In the genomic region with DNA sequence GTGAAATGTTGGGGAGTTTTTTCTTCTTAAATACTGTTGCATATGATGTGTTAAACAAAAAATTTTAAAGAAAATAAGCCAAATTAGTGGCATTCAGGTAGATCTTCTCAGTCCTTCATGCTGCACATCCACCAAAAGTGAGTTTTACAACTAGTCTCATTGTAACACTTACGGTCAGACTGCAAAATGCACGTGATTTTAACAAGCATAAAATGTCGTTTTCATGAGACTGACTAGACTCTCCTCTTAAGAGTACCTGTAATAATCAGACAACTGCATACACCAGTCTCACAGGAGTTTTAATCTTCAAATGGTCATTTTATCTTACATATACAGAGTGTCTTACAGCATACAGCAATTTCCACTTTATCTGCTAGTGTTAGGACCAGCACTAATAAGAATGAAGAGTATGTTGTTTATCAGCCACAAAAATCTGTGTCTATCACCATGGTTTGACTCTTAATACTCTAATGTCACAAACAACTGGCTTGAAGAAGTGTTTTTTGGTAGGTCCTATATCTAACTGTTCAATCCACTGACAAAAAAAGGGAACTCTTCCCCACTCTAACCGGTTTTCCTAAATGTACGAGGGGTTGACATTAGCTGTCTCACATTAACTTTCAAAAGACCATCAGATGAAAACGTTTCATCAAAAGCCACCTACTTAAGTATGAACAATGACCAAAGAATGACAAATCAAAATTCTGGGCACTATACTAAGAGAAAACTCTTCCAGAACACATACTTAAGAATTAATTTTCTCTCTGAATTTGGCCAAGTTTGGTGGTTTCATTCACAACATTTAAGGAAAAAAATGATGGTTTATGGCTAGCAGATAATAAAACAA, we compare ENCODE assay signal across 8 cellular contexts. TPM values are rescaled to one million over a fixed set of nuclear protein-coding genes. Genes with fewer than 3 reads are reported as not detected.
DNase-seq lines count a peak whose midpoint lies in the region; ATAC-seq and TF ChIP-seq lines count a peak whose summit lies in the region.

No MANE protein-coding gene starts in this region.

- no peaks in the 10 kb centered on the region for H3K9me3 ChIP-seq in CD4-positive, CD25-positive, alpha-beta regulatory T cell (ENCODE audit: control insufficient read depth in 2 of 2, low read length in 2 of 2)
- H3K9me3 ChIP-seq in MM.1S (replicated peaks; ENCODE audit: insufficient read depth, low read length) = no peaks in the 10 kb centered on the region
- no peaks in the 10 kb centered on the region for H3K9me3 ChIP-seq in mononuclear cell (ENCODE audit: low read depth, low read length)

- H3K36me3 Mint-ChIP-seq in CD4-positive, CD25-positive, alpha-beta regulatory T cell = peaks cover 4% of the 10 kb centered on the region

- peak overlapping the region; percentile 98 to 100 (median 98) for H3K27ac Mint-ChIP-seq in CD4-positive, CD25-positive, alpha-beta regulatory T cell

- peak overlapping the region; percentile 70 for H3K4me2 ChIP-seq in MM.1S (ENCODE audit: low read depth, low read length)

- H3K9ac ChIP-seq in MM.1S (ENCODE audit: low read length) = peak overlapping the region; percentile 65

- no peak for TF ChIP-seq CTCF in MM.1S (IDR thresholded peaks at IDR 0.05; ENCODE audit: low read length)

- ATAC-seq in CD4-positive, CD25-positive, alpha-beta regulatory T cell (ENCODE audit: low read depth in 2 of 2) = no peak
- ATAC-seq in HG02981 (IDR thresholded peaks at IDR 0.05; ENCODE audit: unreplicated experiment) = no peak

- peaks cover 54% of the 10 kb centered on the region for H3K79me2 ChIP-seq in MM.1S (ENCODE audit: low read length)

- peaks cover 31 to 74% (median 60%) of the 10 kb centered on the region in 4 donors for H3K4me1 Mint-ChIP-seq in CD4-positive, CD25-positive, alpha-beta regulatory T cell

- H3K4me1 ChIP-seq in CD4-positive, CD25-positive, alpha-beta regulatory T cell (ENCODE audit: control insufficient read depth, insufficient read depth, low read length, poor library complexity, severe bottlenecking) = peaks cover 78% of the 10 kb centered on the region
- H3K4me1 ChIP-seq in MM.1S (ENCODE audit: low read length) = peaks cover 19% of the 10 kb centered on the region
- H3K4me1 ChIP-seq in mononuclear cell (ENCODE audit: insufficient read depth, low read length) = peaks cover 41% of the 10 kb centered on the region

- H3K27me3 Mint-ChIP-seq in CD4-positive, CD25-positive, alpha-beta regulatory T cell = peaks cover 12% of the 10 kb centered on the region

- H4K20me1 ChIP-seq in MM.1S (ENCODE audit: insufficient read depth, low read length) = no peaks in the 10 kb centered on the region

- peak in 2 of 3 donors; percentile 26 to 63 for DNase-seq in CD4-positive, CD25-positive, alpha-beta regulatory T cell
- no peak for DNase-seq in MM.1S
- DNase-seq in central memory CD4-positive, alpha-beta T cell = peak; percentile 3
- no peak for DNase-seq in stimulated activated CD4-positive, alpha-beta T cell treated with anti-CD3 and anti-CD28 coated beads, Interleukin-4, amount 100 ng/mL, for 4 hours
- no peak for DNase-seq in NCI-H82 treated with DMSO at 0.1 percent for 48 hours (lab: John Stamatoyannopoulos, UW; ENCODE audit: unreplicated experiment)
- no peak for DNase-seq in iPS-NIHi7 (ENCODE audit: extremely low spot score)

- peak overlapping the region; percentile 72 for H2AFZ ChIP-seq in MM.1S (ENCODE audit: low read length)

- peaks cover 35% of the 10 kb centered on the region for H3F3A ChIP-seq in MM.1S (ENCODE audit: insufficient read depth, low read length)

- no peaks in the 10 kb centered on the region for H3K27me3 ChIP-seq in CD4-positive, CD25-positive, alpha-beta regulatory T cell (ENCODE audit: control insufficient read depth, insufficient read depth, low read length)
- H3K27me3 ChIP-seq in MM.1S (replicated peaks; ENCODE audit: insufficient read depth, low read length) (no peaks in the 10 kb centered on the region), mononuclear cell (ENCODE audit: insufficient read depth, low read length) (no peaks in the 10 kb centered on the region)

- peaks cover 0 to 2% (median 0%) of the 10 kb centered on the region in 7 donors for H3K9me3 Mint-ChIP-seq in CD4-positive, CD25-positive, alpha-beta regulatory T cell

- no peaks in the 10 kb centered on the region for H3K36me3 ChIP-seq in CD4-positive, CD25-positive, alpha-beta regulatory T cell (ENCODE audit: control insufficient read depth, insufficient read depth, low read length)
- H3K36me3 ChIP-seq in MM.1S (replicated peaks; ENCODE audit: insufficient read depth, low read length) = no peaks in the 10 kb centered on the region

- peak overlapping the region; percentile 92 to 100 (median 98) for H3K4me3 Mint-ChIP-seq in CD4-positive, CD25-positive, alpha-beta regulatory T cell

- H3K27ac ChIP-seq in CD4-positive, CD25-positive, alpha-beta regulatory T cell (ENCODE audit: insufficient read depth, low read length, poor library complexity, severe bottlenecking) = peak overlapping the region; percentile 91
- peak overlapping the region; percentile 86 for H3K27ac ChIP-seq in MM.1S (ENCODE audit: low read length)

- H3K4me3 ChIP-seq in CD4-positive, CD25-positive, alpha-beta regulatory T cell (ENCODE audit: low read depth, low read length) = peak overlapping the region; percentile 94
- H3K4me3 ChIP-seq in MM.1S (ENCODE audit: low read length) (peak overlapping the region; percentile 81), mononuclear cell (ENCODE audit: low read length) (peak overlapping the region; percentile 89)

- no peaks in the 10 kb centered on the region for H3K9me2 ChIP-seq in MM.1S (replicated peaks; ENCODE audit: insufficient read depth, low read length)

RNA-seq across cellular contexts. Expression of a gene that starts 1.5 kb away (rescaled TPM):
- total RNA-seq in CD4-positive, CD25-positive, alpha-beta regulatory T cell = 30.2 TPM
- polyA plus RNA-seq in CD4-positive, CD25-positive, alpha-beta regulatory T cell = 10 to 100 TPM; 69.7 to 81.8 (median 71.8) TPM
- 11.2 TPM for total RNA-seq in mononuclear cell

RNA-seq across cellular contexts. Expression of a gene that starts 42.5 kb away (rescaled TPM):
- 57.3 TPM for total RNA-seq in CD4-positive, CD25-positive, alpha-beta regulatory T cell
- polyA plus RNA-seq in CD4-positive, CD25-positive, alpha-beta regulatory T cell = 10 to 100 TPM; 18.5 to 24.2 (median 20.5) TPM
- 42.0 TPM for total RNA-seq in mononuclear cell

Comparison
In these comparisons a context has a peak if more than half of its experiments do, and no peak if none do; other contexts are left out.
1. DNase-seq: peak in CD4-positive, CD25-positive, alpha-beta regulatory T cell (2 of 3) and central memory CD4-positive, alpha-beta T cell (single experiment); none in MM.1S (single experiment), stimulated activated CD4-positive, alpha-beta T cell treated with anti-CD3 and anti-CD28 coated beads, Interleukin-4, amount 100 ng/mL, for 4 hours (0 of 2), NCI-H82 treated with DMSO at 0.1 percent for 48 hours (single experiment) and iPS-NIHi7 (single experiment).
2. Peak in every context shown above with its lines, with median percentiles within 50 percentile points of each other: H3K4me3 ChIP-seq.